Comparison of ENCODE assay signal across 12 cellular contexts in the genomic region with DNA sequence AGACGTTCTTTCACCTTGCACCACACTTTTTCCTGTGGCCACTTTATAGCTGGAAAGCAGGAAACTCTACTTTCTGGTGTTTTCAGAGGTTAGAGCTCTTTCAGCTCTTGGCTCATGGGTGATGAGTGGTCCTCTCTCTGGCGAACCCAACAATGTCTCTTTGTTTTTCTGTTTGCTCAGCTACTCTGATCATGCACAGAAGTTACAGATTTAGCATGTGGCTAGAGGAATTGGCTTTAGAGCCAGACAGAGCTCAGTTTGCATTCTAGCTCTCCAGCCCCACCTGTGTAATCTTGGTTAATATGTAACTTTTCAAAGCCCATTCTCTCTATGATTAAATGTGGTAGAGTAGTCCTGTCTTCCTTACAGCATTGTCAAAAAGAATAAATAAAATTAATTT.
"Had no signal": no experiment of that assay in that cellular context is flagged by ENCODE, and none has a peak within 500 bp of the region (broad histone marks: within the 10 kb centered on the region; RNA-seq: fewer than 3 reads in every experiment).

No MANE protein-coding gene starts in this region.

- ATAC-seq: heart left ventricle, T-cell had no signal

- H3K27ac ChIP-seq: ascending aorta, esophagus squamous epithelium, heart left ventricle, thyroid gland, uterus, VCaP had no signal

- H3K9me3 ChIP-seq: esophagus squamous epithelium, thyroid gland, uterus had no signal

- DNase-seq: activated CD4-positive, alpha-beta T cell treated with anti-CD3 and anti-CD28 coated beads for 48 hours; activated naive CD4-positive, alpha-beta T cell; esophagus squamous epithelium; foreskin fibroblast; heart left ventricle; retina; T-cell; T1000; thyroid gland; uterus had no signal

- H3K4me1 ChIP-seq: ascending aorta, esophagus squamous epithelium, heart left ventricle, thyroid gland, uterus had no signal

- H3K27me3 ChIP-seq: ascending aorta, esophagus squamous epithelium, heart left ventricle, thyroid gland, uterus had no signal

- H3K36me3 ChIP-seq: ascending aorta, esophagus squamous epithelium, heart left ventricle, thyroid gland, uterus had no signal

- H3K4me3 ChIP-seq: ascending aorta, esophagus squamous epithelium, heart left ventricle, thyroid gland, uterus had no signal
